1 cellular context compared by ENCODE assay signal in genomic region chr10:49601857-49602256, GRCh38.
A peak's percentile ranks its signal among the peaks of the same experiment; 100 is the strongest.
TF ChIP-seq lines count a peak whose summit lies in the region.

No MANE protein-coding gene starts in this region.

TF ChIP-seq in K562, 482 proteins besides CTCF, POLR2A, EP300 and RAD21:
- TF ChIP-seq MEIS2 (IDR thresholded peaks at IDR 0.05; ENCODE audit: partially characterized antibody) (peak; percentile 25), NCOA4 (IDR thresholded peaks at IDR 0.05; ENCODE audit: partially characterized antibody) (no peak), FUS (optimal IDR thresholded peaks at IDR 0.05; ENCODE audit: low read depth, low read length) (no peak), TCF7L2 (IDR thresholded peaks at IDR 0.05; ENCODE audit: low read depth, low read length) (no peak), CBFA2T2 (conservative IDR thresholded peaks at IDR 0.05) (0 out of 2 replicates have a peak, but pooled peaks have one; percentile 4), ZNF143 (CRISPR knock-in tag; IDR thresholded peaks at IDR 0.05) (no peak), FOSL1 (tag; conservative IDR thresholded peaks at IDR 0.05) (peak; percentile 86), JUN (IDR thresholded peaks at IDR 0.05; ENCODE audit: borderline replicate concordance, low read depth, low read length) (0 out of 2 replicates have a peak, but pooled peaks have one; percentile 8), JUN (CRISPR knock-in tag; IDR thresholded peaks at IDR 0.05; ENCODE audit: borderline replicate concordance) (no peak), ASH1L (IDR thresholded peaks at IDR 0.05; ENCODE audit: borderline replicate concordance, low read depth, partially characterized antibody) (no peak)
- TF ChIP-seq, protein P1, sequence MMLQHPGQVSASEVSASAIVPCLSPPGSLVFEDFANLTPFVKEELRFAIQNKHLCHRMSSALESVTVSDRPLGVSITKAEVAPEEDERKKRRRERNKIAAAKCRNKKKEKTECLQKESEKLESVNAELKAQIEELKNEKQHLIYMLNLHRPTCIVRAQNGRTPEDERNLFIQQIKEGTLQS (IDR thresholded peaks at IDR 0.05): peak; percentile 48; the same call in 1 of the 2 replicates
- TF ChIP-seq, protein P1 (CRISPR knock-in tag; conservative IDR thresholded peaks at IDR 0.05): no peak
- TF ChIP-seq, protein P2, sequence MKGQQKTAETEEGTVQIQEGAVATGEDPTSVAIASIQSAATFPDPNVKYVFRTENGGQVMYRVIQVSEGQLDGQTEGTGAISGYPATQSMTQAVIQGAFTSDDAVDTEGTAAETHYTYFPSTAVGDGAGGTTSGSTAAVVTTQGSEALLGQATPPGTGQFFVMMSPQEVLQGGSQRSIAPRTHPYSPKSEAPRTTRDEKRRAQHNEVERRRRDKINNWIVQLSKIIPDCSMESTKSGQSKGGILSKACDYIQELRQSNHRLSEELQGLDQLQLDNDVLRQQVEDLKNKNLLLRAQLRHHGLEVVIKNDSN (CRISPR knock-in tag; IDR thresholded peaks at IDR 0.05): no peak
